1 cellular context compared by ENCODE assay signal in the genomic region with DNA sequence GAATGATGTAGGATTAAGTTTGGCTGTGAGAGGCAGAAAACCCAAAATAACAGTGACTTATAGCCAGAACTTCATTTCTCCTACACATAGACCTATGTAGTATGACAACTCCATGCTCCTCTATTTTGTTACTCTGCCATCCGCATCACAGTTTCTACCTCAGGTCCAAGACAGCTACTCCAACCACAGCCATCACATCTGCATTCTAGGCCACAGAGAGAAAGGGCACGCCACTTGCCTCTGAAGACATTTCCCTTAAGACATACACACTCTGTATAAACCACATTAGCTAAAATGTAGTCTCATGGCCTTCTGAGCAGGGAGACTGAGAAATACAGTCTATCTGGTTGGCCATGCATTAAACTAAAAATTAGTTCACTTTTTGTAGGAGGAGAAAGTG.
TF ChIP-seq lines count a peak whose summit lies in the region.

No MANE protein-coding gene starts in this region.

TF ChIP-seq in GM12878, 131 proteins besides CTCF, POLR2A, EP300 and RAD21:
- TF ChIP-seq POLR2AphosphoS5 (IDR thresholded peaks at IDR 0.05; ENCODE audit: low read length) (no peak), MXI1 (IDR thresholded peaks at IDR 0.05; ENCODE audit: low read depth, low read length) (no peak), GABPA (IDR thresholded peaks at IDR 0.05; ENCODE audit: low read depth) (no peak), NR2F1 (conservative IDR thresholded peaks at IDR 0.05) (no peak), BMI1 (IDR thresholded peaks at IDR 0.05; ENCODE audit: borderline replicate concordance) (no peak), JUNB (IDR thresholded peaks at IDR 0.05) (no peak)
- TF ChIP-seq, protein P1, sequence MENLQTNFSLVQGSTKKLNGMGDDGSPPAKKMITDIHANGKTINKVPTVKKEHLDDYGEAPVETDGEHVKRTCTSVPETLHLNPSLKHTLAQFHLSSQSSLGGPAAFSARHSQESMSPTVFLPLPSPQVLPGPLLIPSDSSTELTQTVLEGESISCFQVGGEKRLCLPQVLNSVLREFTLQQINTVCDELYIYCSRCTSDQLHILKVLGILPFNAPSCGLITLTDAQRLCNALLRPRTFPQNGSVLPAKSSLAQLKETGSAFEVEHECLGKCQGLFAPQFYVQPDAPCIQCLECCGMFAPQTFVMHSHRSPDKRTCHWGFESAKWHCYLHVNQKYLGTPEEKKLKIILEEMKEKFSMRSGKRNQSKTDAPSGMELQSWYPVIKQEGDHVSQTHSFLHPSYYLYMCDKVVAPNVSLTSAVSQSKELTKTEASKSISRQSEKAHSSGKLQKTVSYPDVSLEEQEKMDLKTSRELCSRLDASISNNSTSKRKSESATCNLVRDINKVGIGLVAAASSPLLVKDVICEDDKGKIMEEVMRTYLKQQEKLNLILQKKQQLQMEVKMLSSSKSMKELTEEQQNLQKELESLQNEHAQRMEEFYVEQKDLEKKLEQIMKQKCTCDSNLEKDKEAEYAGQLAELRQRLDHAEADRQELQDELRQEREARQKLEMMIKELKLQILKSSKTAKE (IDR thresholded peaks at IDR 0.05; ENCODE audit: low read depth, poor library complexity, severe bottlenecking): no peak
